15 cellular contexts compared by ENCODE assay signal in genomic region chr20:24138126-24138857, GRCh38.
A peak's percentile ranks its signal among the peaks of the same experiment; 100 is the strongest.
DNase-seq lines count a peak whose midpoint lies in the region; ATAC-seq and TF ChIP-seq lines count a peak whose summit lies in the region.
"Had no signal": no experiment of that assay in that cellular context is flagged by ENCODE, and none has a peak within 500 bp of the region (broad histone marks: within the 10 kb centered on the region; RNA-seq: fewer than 3 reads in every experiment).

No MANE protein-coding gene starts in this region.

- CTCF ChIA-PET in PC-9 (lab: Charles Lee): no interaction called here

- H2AFZ ChIP-seq in PC-9 (peak overlapping the region; percentile 23; the same call in 1 of the 2 replicates), neural cell (ENCODE audit: low read depth, low read length) (no peak overlapping the region)

- BruUV-seq in PC-9 (replicated peaks; lab: Mats Ljungman, UMichigan): no TSS peak

- no peak for ATAC-seq in stimulated activated effector memory CD8-positive, alpha-beta T cell treated with anti-CD3 and anti-CD28 coated beads, Interleukin-12 subunit alpha, Interleukin-12 subunit beta, amount 100 ng/mL, for 72 hours
- ATAC-seq in HG02759 (IDR thresholded peaks at IDR 0.05; ENCODE audit: unreplicated experiment): no peak
- ATAC-seq: A549, HepG2 had no signal

- H3K4me3 Mint-ChIP-seq in immature natural killer cell: peak overlapping the region in 1 of 5 donors; percentile 27
- no peak overlapping the region for H3K4me3 Mint-ChIP-seq in stimulated activated effector memory CD8-positive, alpha-beta T cell treated with anti-CD3 and anti-CD28 coated beads, Interleukin-12 subunit alpha, Interleukin-12 subunit beta, amount 100 ng/mL, for 72 hours
- H3K4me3 Mint-ChIP-seq: CD4-positive, alpha-beta memory T cell had no signal

- H3K79me2 ChIP-seq in PC-9 (ENCODE audit: low read depth): no peaks in the 10 kb centered on the region
- no peaks in the 10 kb centered on the region for H3K79me2 ChIP-seq in neural cell (replicated peaks; ENCODE audit: insufficient read depth, low read length)

- H3K4me3 ChIP-seq in PC-9 (no peak overlapping the region), neural cell (ENCODE audit: low read length) (peak overlapping the region; percentile 21)
- H3K4me3 ChIP-seq: A549, HAP-1 had no signal

- TF ChIP-seq CTCF in PC-9 (conservative IDR thresholded peaks at IDR 0.05) (no peak), neural cell (IDR thresholded peaks at IDR 0.05; ENCODE audit: poor library complexity, severe bottlenecking) (no peak)

- peaks cover 24% of the 10 kb centered on the region for H3F3A ChIP-seq in PC-9 (ENCODE audit: insufficient read depth, low read depth)
- no peaks in the 10 kb centered on the region for H3F3A ChIP-seq in neural cell (ENCODE audit: insufficient read depth, low read length, poor library complexity, severe bottlenecking)

- no peak overlapping the region for H3K9ac ChIP-seq in neural cell (ENCODE audit: low read length)

- H3K27ac Mint-ChIP-seq in immature natural killer cell: peak overlapping the region in 5 of 6 donors; percentile 31 to 86 (median 48)
- peak overlapping the region; percentile 15 for H3K27ac Mint-ChIP-seq in stimulated activated effector memory CD8-positive, alpha-beta T cell treated with anti-CD3 and anti-CD28 coated beads, Interleukin-12 subunit alpha, Interleukin-12 subunit beta, amount 100 ng/mL, for 72 hours
- H3K27ac Mint-ChIP-seq: CD4-positive, alpha-beta memory T cell had no signal

- H3K4me2 ChIP-seq in PC-9: peak overlapping the region; percentile 32; the same call in 1 of the 2 replicates
- no peak overlapping the region for H3K4me2 ChIP-seq in neural cell (ENCODE audit: low read length)
- H3K4me2 ChIP-seq: A549 had no signal

- H3K27me3 ChIP-seq in PC-9 (ENCODE audit: insufficient read depth, low read depth) (no peaks in the 10 kb centered on the region), neural cell (ENCODE audit: insufficient read depth, low read depth, low read length) (no peaks in the 10 kb centered on the region)
- H3K27me3 ChIP-seq: BE2C had no signal

- H3K4me1 Mint-ChIP-seq in immature natural killer cell: peaks cover 52 to 57% of the 10 kb centered on the region in 2 donors
- peaks cover 19% of the 10 kb centered on the region for H3K4me1 Mint-ChIP-seq in stimulated activated effector memory CD8-positive, alpha-beta T cell treated with anti-CD3 and anti-CD28 coated beads, Interleukin-12 subunit alpha, Interleukin-12 subunit beta, amount 100 ng/mL, for 72 hours
- H3K4me1 Mint-ChIP-seq: CD4-positive, alpha-beta memory T cell had no signal

- H3K27ac ChIP-seq in PC-9 (no peak overlapping the region), neural cell (ENCODE audit: low read length) (no peak overlapping the region)
- H3K27ac ChIP-seq: A549, C4-2B had no signal

- DNase-seq in PC-9 (no peak), immature natural killer cell (no peak), EL (no peak)
- DNase-seq in stimulated activated effector memory CD8-positive, alpha-beta T cell treated with anti-CD3 and anti-CD28 coated beads, Interleukin-12 subunit alpha, Interleukin-12 subunit beta, amount 100 ng/mL, for 72 hours (ENCODE audit: low spot score in 2 of 2): no peak
- DNase-seq in activated T-cell treated with anti-CD3 and anti-CD28 coated beads, Interleukin-2, amount 50 U/mL, for 1 hour: no peak
- DNase-seq: BE2C; CD4-positive, alpha-beta memory T cell; DMS79; GDM1 had no signal

- peaks cover 0 to 7% (median 0%) of the 10 kb centered on the region in 3 donors for H3K27me3 Mint-ChIP-seq in immature natural killer cell (ENCODE audit: low read depth in 3 of 3)

- no peaks in the 10 kb centered on the region for H3K9me2 ChIP-seq in PC-9 (ENCODE audit: insufficient read depth)
- no peaks in the 10 kb centered on the region for H3K9me2 ChIP-seq in neural cell (ENCODE audit: insufficient read depth, low read length)

- TF ChIP-seq RAD21 in neural cell (conservative IDR thresholded peaks at IDR 0.05): no peak

- H3K4me1 ChIP-seq in PC-9 (replicated peaks; ENCODE audit: insufficient read depth): peaks cover 56% of the 10 kb centered on the region
- H3K4me1 ChIP-seq: A549, BE2C, HAP-1 had no signal

- POLR2A ChIA-PET in PC-9 (lab: Charles Lee; ENCODE audit: unreplicated experiment): no interaction called here

- H4K20me1 ChIP-seq in PC-9 (ENCODE audit: insufficient read depth) (no peaks in the 10 kb centered on the region), neural cell (ENCODE audit: insufficient read depth) (no peaks in the 10 kb centered on the region)

- no peaks in the 10 kb centered on the region for H3K36me3 ChIP-seq in PC-9 (ENCODE audit: low read depth)
- no peaks in the 10 kb centered on the region for H3K36me3 ChIP-seq in neural cell (ENCODE audit: insufficient read depth, low read length)
- H3K36me3 ChIP-seq: BE2C, HAP-1 had no signal

- peaks cover 0 to 3% (median 0%) of the 10 kb centered on the region in 6 donors for H3K9me3 Mint-ChIP-seq in immature natural killer cell
- H3K9me3 Mint-ChIP-seq in stimulated activated effector memory CD8-positive, alpha-beta T cell treated with anti-CD3 and anti-CD28 coated beads, Interleukin-12 subunit alpha, Interleukin-12 subunit beta, amount 100 ng/mL, for 72 hours: no peaks in the 10 kb centered on the region

- peaks cover 4% of the 10 kb centered on the region; the same call in 1 of the 2 replicates for H3K9me3 ChIP-seq in PC-9 (ENCODE audit: insufficient read depth, low read depth)
- no peaks in the 10 kb centered on the region for H3K9me3 ChIP-seq in neural cell (ENCODE audit: low read length)
- H3K9me3 ChIP-seq: A549, BE2C, HAP-1 had no signal

- intact Hi-C loops in PC-9 (cut with micrococcal nuclease; ENCODE audit: unreplicated experiment): no loop called here

- peak; percentile 56 for TF ChIP-seq EP300 in neural cell (conservative IDR thresholded peaks at IDR 0.05; ENCODE audit: poor library complexity, severe bottlenecking)

- no peaks in the 10 kb centered on the region for H3K36me3 Mint-ChIP-seq in immature natural killer cell
- H3K36me3 Mint-ChIP-seq in stimulated activated effector memory CD8-positive, alpha-beta T cell treated with anti-CD3 and anti-CD28 coated beads, Interleukin-12 subunit alpha, Interleukin-12 subunit beta, amount 100 ng/mL, for 72 hours: no peaks in the 10 kb centered on the region
- H3K36me3 Mint-ChIP-seq: CD4-positive, alpha-beta memory T cell had no signal

TF ChIP-seq in neural cell, 6 proteins besides CTCF, POLR2A, EP300 and RAD21:
- TF ChIP-seq POLR2AphosphoS5 (IDR thresholded peaks at IDR 0.05) (peak; percentile 45), MXI1 (conservative IDR thresholded peaks at IDR 0.05; ENCODE audit: poor library complexity, severe bottlenecking) (no peak), SMC3 (conservative IDR thresholded peaks at IDR 0.05; ENCODE audit: poor library complexity) (no peak), EZH2 (IDR thresholded peaks at IDR 0.05; ENCODE audit: borderline replicate concordance, insufficient read depth, low read length, poor library complexity, severe bottlenecking) (no peak), TAF1 (IDR thresholded peaks at IDR 0.05; ENCODE audit: low read depth) (no peak)
- TF ChIP-seq, protein P1, sequence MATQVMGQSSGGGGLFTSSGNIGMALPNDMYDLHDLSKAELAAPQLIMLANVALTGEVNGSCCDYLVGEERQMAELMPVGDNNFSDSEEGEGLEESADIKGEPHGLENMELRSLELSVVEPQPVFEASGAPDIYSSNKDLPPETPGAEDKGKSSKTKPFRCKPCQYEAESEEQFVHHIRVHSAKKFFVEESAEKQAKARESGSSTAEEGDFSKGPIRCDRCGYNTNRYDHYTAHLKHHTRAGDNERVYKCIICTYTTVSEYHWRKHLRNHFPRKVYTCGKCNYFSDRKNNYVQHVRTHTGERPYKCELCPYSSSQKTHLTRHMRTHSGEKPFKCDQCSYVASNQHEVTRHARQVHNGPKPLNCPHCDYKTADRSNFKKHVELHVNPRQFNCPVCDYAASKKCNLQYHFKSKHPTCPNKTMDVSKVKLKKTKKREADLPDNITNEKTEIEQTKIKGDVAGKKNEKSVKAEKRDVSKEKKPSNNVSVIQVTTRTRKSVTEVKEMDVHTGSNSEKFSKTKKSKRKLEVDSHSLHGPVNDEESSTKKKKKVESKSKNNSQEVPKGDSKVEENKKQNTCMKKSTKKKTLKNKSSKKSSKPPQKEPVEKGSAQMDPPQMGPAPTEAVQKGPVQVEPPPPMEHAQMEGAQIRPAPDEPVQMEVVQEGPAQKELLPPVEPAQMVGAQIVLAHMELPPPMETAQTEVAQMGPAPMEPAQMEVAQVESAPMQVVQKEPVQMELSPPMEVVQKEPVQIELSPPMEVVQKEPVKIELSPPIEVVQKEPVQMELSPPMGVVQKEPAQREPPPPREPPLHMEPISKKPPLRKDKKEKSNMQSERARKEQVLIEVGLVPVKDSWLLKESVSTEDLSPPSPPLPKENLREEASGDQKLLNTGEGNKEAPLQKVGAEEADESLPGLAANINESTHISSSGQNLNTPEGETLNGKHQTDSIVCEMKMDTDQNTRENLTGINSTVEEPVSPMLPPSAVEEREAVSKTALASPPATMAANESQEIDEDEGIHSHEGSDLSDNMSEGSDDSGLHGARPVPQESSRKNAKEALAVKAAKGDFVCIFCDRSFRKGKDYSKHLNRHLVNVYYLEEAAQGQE (IDR thresholded peaks at IDR 0.05; ENCODE audit: borderline replicate concordance): peak; percentile 83
